In the genomic region with DNA sequence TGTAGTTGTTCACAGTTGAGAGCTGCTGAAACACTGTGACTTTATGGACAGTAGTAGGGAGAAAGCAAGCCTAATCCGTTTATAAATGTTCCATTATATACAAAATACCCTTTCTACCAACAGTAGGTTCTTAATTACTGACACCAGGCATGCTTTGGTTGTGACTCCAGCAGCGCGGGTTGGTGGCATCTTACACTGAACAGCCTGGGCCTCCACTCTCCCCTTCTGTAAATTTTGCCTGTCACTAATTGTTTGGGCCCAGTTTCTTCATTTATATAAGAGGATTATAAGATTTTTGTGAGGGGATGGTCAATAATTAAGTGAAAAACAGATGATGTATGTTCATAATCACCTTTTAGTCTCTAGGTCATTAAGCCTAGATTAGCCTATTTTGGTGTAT, we compare ENCODE assay signal across 15 cellular contexts. TPM values are rescaled to one million over a fixed set of nuclear protein-coding genes. Genes with fewer than 3 reads are reported as not detected.
DNase-seq lines count a peak whose midpoint lies in the region; ATAC-seq and TF ChIP-seq lines count a peak whose summit lies in the region.
"Had no signal": no experiment of that assay in that cellular context is flagged by ENCODE, and none has a peak within 500 bp of the region (broad histone marks: within the 10 kb centered on the region; RNA-seq: fewer than 3 reads in every experiment).

No MANE protein-coding gene starts in this region.

- H3K9me3 Mint-ChIP-seq in MCF 10A (ENCODE audit: unreplicated experiment) = no peaks in the 10 kb centered on the region
- no peaks in the 10 kb centered on the region for H3K9me3 Mint-ChIP-seq in WTC11
- H3K9me3 Mint-ChIP-seq: CD4-positive, alpha-beta memory T cell had no signal

- H3K27me3 ChIP-seq in mammary epithelial cell (ENCODE audit: insufficient read depth, low read length) = no peaks in the 10 kb centered on the region
- H3K27me3 ChIP-seq in mesendoderm (ENCODE audit: insufficient read depth, low read length, poor library complexity) = no peaks in the 10 kb centered on the region
- H3K27me3 ChIP-seq in hepatocyte = no peaks in the 10 kb centered on the region
- H3K27me3 ChIP-seq: BLaER1 had no signal

- POLR2A ChIA-PET in MCF 10A (lab: Yijun Ruan, JAX) = interaction anchor here (1.8 kb wide), 1 partner anchor 16 kb away, joined by 7 read pairs; no protein-coding TSS in a partner anchor
- POLR2A ChIA-PET in WTC11 (lab: Charles Lee) = no interaction called here

- no peaks in the 10 kb centered on the region for H3K27me3 Mint-ChIP-seq in MCF 10A (ENCODE audit: insufficient read depth, unreplicated experiment)
- no peaks in the 10 kb centered on the region for H3K27me3 Mint-ChIP-seq in WTC11 (ENCODE audit: low read depth)

- no peak overlapping the region for H4K8ac ChIP-seq in mesendoderm (ENCODE audit: low read depth, low read length)

- no peak for ATAC-seq in WTC11

- no peak overlapping the region for H3K18ac ChIP-seq in mesendoderm (ENCODE audit: low read length)

- H3K9me3 ChIP-seq in mammary epithelial cell (replicated peaks; ENCODE audit: insufficient read depth, low read length) (no peaks in the 10 kb centered on the region), hepatocyte (ENCODE audit: low read depth) (no peaks in the 10 kb centered on the region)
- H3K9me3 ChIP-seq: BLaER1, HAP-1 had no signal

- H2AK5ac ChIP-seq in mesendoderm (ENCODE audit: low read length) = no peak overlapping the region

- H3K9ac ChIP-seq in mammary epithelial cell (ENCODE audit: insufficient read depth, low read length) (no peak overlapping the region), mesendoderm (ENCODE audit: low read length) (no peak overlapping the region)
- H3K9ac ChIP-seq: BLaER1 had no signal

- H2BK5ac ChIP-seq in mesendoderm (ENCODE audit: low read length) = no peak overlapping the region

- no peak overlapping the region for H3K56ac ChIP-seq in mesendoderm (ENCODE audit: low read length)

- H2AFZ ChIP-seq in mammary epithelial cell (ENCODE audit: low read depth, low read length) = no peak overlapping the region
- H2AFZ ChIP-seq in hepatocyte = no peak overlapping the region

- BruUV-seq in MCF 10A (replicated peaks; lab: Mats Ljungman, UMichigan) (no TSS peak), mammary epithelial cell (replicated peaks; lab: Mats Ljungman, UMichigan) (no TSS peak)

- H3K4me3 Mint-ChIP-seq in MCF 10A (ENCODE audit: unreplicated experiment) (no peak overlapping the region), WTC11 (no peak overlapping the region)
- H3K4me3 Mint-ChIP-seq: CD14-positive monocyte; CD4-positive, alpha-beta memory T cell had no signal

- intact Hi-C loops in MCF 10A (cut with micrococcal nuclease) = no loop called here
- intact Hi-C loops in mammary epithelial cell (cut with micrococcal nuclease) = no loop called here

- H3K4ac ChIP-seq in mesendoderm (ENCODE audit: low read depth, low read length) = no peak overlapping the region

- WGBS in mammary epithelial cell (ENCODE audit: low coverage, missing lambda C conversion rate) = 92% methylated on average over 3 of the region's 3 CpGs
- no CpG with 5 or more reads among the region's 3 CpGs for WGBS in mesendoderm (ENCODE audit: extremely low coverage, insufficient coverage, low lambda C conversion rate)
- WGBS in hepatocyte (ENCODE audit: low lambda C conversion rate, missing lambda C conversion rate) = 97% methylated on average over 3 of the region's 3 CpGs

- DNase-seq in MCF 10A (ENCODE audit: unreplicated experiment) = no peak
- no peak for DNase-seq in mammary epithelial cell
- peak; percentile 76 for DNase-seq in NCI-H524 treated with DMSO at 0.1 percent for 48 hours (lab: John Stamatoyannopoulos, UW)
- DNase-seq in WTC11 (ENCODE audit: low spot score) = no peak
- DNase-seq in mesendoderm = no peak
- no peak for DNase-seq in activated T-cell treated with anti-CD3 and anti-CD28 coated beads, Interleukin-2, amount 50 U/mL, for 48 hours
- no peak for DNase-seq in hepatocyte (ENCODE audit: low spot score)
- DNase-seq: CD4-positive, alpha-beta memory T cell; DMS 273 treated with DMSO at 0.1 percent for 48 hours; DMS53 had no signal

- no peaks in the 10 kb centered on the region for H3K36me3 Mint-ChIP-seq in MCF 10A (ENCODE audit: insufficient read depth, unreplicated experiment)
- no peaks in the 10 kb centered on the region for H3K36me3 Mint-ChIP-seq in WTC11
- H3K36me3 Mint-ChIP-seq: CD14-positive monocyte; CD4-positive, alpha-beta memory T cell had no signal

- no peak overlapping the region for H3K23ac ChIP-seq in mesendoderm (ENCODE audit: low read length)

- no peak overlapping the region for H2BK120ac ChIP-seq in mesendoderm (ENCODE audit: low read depth, low read length)

- H3K27ac Mint-ChIP-seq in MCF 10A (ENCODE audit: low read depth, unreplicated experiment) = peak overlapping the region; percentile 19
- H3K27ac Mint-ChIP-seq in WTC11 = peak overlapping the region; percentile 74; the same call in 1 of the 2 replicates
- H3K27ac Mint-ChIP-seq: CD14-positive monocyte; CD4-positive, alpha-beta memory T cell had no signal

- H3K4me1 Mint-ChIP-seq in MCF 10A (ENCODE audit: insufficient read depth, unreplicated experiment) (no peaks in the 10 kb centered on the region), WTC11 (peaks cover 41% of the 10 kb centered on the region)
- H3K4me1 Mint-ChIP-seq: CD14-positive monocyte had no signal

- CTCF ChIA-PET in MCF 10A (lab: Yijun Ruan, JAX) (no interaction called here), mammary epithelial cell (lab: Charles Lee; ENCODE audit: low non-redundant PET) (no interaction called here), WTC11 (lab: Charles Lee) (interaction anchor here (1.3 kb wide), 1 partner anchor 95 kb away, joined by 3 read pairs; no protein-coding TSS in a partner anchor)

- H3K79me2 ChIP-seq in mammary epithelial cell (ENCODE audit: insufficient read depth, low read length) (peaks cover 75% of the 10 kb centered on the region), mesendoderm (ENCODE audit: control insufficient read depth, insufficient read depth, low read length) (peaks cover 33% of the 10 kb centered on the region), hepatocyte (peaks cover 95% of the 10 kb centered on the region)

- H4K20me1 ChIP-seq in mammary epithelial cell (ENCODE audit: insufficient read depth, low read length) = no peaks in the 10 kb centered on the region
- H4K20me1 ChIP-seq in hepatocyte (ENCODE audit: insufficient read depth, poor library complexity, severe bottlenecking) = peaks cover 10% of the 10 kb centered on the region
- H4K20me1 ChIP-seq: BLaER1 had no signal

- TF ChIP-seq CTCF in MCF 10A (IDR thresholded peaks at IDR 0.05; ENCODE audit: unreplicated experiment) (no peak), mammary epithelial cell (conservative IDR thresholded peaks at IDR 0.05 in 1 of 2, IDR thresholded peaks at IDR 0.05 in 1 of 2; ENCODE audit: extremely low read depth in 1 of 2, insufficient read depth in 1 of 2, low read depth in 1 of 2, low read length in 2 of 2) (no peak), WTC11 (IDR thresholded peaks at IDR 0.05) (no peak), hepatocyte (IDR thresholded peaks at IDR 0.05; ENCODE audit: poor library complexity) (no peak)

- H3K4me3 ChIP-seq in mammary epithelial cell (replicated peaks in 1 of 3; ENCODE audit: insufficient read depth in 1 of 3, low read depth in 2 of 3, low read length in 3 of 3) (no peak overlapping the region), mesendoderm (ENCODE audit: low read length) (no peak overlapping the region), hepatocyte (no peak overlapping the region)
- H3K4me3 ChIP-seq: BLaER1, HAP-1 had no signal

- H3K9me2 ChIP-seq in hepatocyte (replicated peaks; ENCODE audit: insufficient read depth) = no peaks in the 10 kb centered on the region

- H3K4me2 ChIP-seq in mammary epithelial cell (ENCODE audit: insufficient read depth, low read depth, low read length) (no peak overlapping the region), mesendoderm (ENCODE audit: low read length) (no peak overlapping the region), hepatocyte (no peak overlapping the region)
- H3K4me2 ChIP-seq: BLaER1 had no signal

- peaks cover 5% of the 10 kb centered on the region for H3K79me1 ChIP-seq in mesendoderm (ENCODE audit: low read length)

- H3K36me3 ChIP-seq in mammary epithelial cell (ENCODE audit: insufficient read depth, low read length) (no peaks in the 10 kb centered on the region), mesendoderm (ENCODE audit: control insufficient read depth, insufficient read depth, low read length) (no peaks in the 10 kb centered on the region), hepatocyte (replicated peaks; ENCODE audit: insufficient read depth, low read depth) (no peaks in the 10 kb centered on the region)
- H3K36me3 ChIP-seq: BLaER1, HAP-1 had no signal

- in situ Hi-C loops in mammary epithelial cell (cut with MboI; ENCODE audit: low sequenced_read_pairs in 2 of 2) = no loop called here

- H4K5ac ChIP-seq in mesendoderm (ENCODE audit: low read length) = no peak overlapping the region

- H3K27ac ChIP-seq in mammary epithelial cell (ENCODE audit: insufficient read depth, low read depth, low read length) (no peak overlapping the region), mesendoderm (ENCODE audit: low read depth, low read length) (no peak overlapping the region), hepatocyte (no peak overlapping the region)
- H3K27ac ChIP-seq: 22Rv1, BLaER1, HL-60 had no signal

- dilution Hi-C loops in mammary epithelial cell (cut with HindIII; ENCODE audit: low sequenced_read_pairs) = no loop called here

- H3K4me1 ChIP-seq in mammary epithelial cell (ENCODE audit: insufficient read depth, low read length) (no peaks in the 10 kb centered on the region), mesendoderm (ENCODE audit: control insufficient read depth, low read depth, low read length) (peaks cover 9% of the 10 kb centered on the region), hepatocyte (ENCODE audit: insufficient read depth) (peaks cover 25% of the 10 kb centered on the region)
- H3K4me1 ChIP-seq: BLaER1 had no signal

- H2BK15ac ChIP-seq in mesendoderm (replicated peaks; ENCODE audit: low read depth) = no peak overlapping the region

TF ChIP-seq in WTC11, 78 proteins besides CTCF, POLR2A, EP300 and RAD21 (continues in another document):
- no peak for TF ChIP-seq ETV6 (CRISPR knock-in tag; IDR thresholded peaks at IDR 0.05)
- TF ChIP-seq MYBL2 (CRISPR knock-in tag; IDR thresholded peaks at IDR 0.05) = no peak
- no peak for TF ChIP-seq ZNF219 (CRISPR knock-in tag; IDR thresholded peaks at IDR 0.05; ENCODE audit: borderline replicate concordance)

RNA-seq across cellular contexts. Expression of a gene that starts 58.2 kb away (rescaled TPM):
- total RNA-seq in MCF 10A (2022) = 41.1 and 42.6 TPM in 2 replicates
- total RNA-seq in mammary epithelial cell = 10 to 100 TPM; 18.7 to 34.0 TPM
- polyA plus RNA-seq in mammary epithelial cell = 37.3 TPM
- polyA minus RNA-seq in mammary epithelial cell = 32.1 TPM
- total RNA-seq in WTC11 (2021) = 66.0 to 79.4 TPM (median 69.6 TPM) in 3 replicates
- polyA plus RNA-seq in mesendoderm (2013, experiment 1 of 2) = 44.4 TPM
- 47.3 TPM for polyA plus RNA-seq in mesendoderm (2013, experiment 2 of 2)
- 46.0 and 46.1 TPM in 2 replicates for total RNA-seq in hepatocyte
- polyA plus RNA-seq in hepatocyte = 43.6 and 44.9 TPM in 2 replicates

RNA-seq across cellular contexts. Expression of a gene that starts 59.0 kb away (rescaled TPM):
- total RNA-seq in MCF 10A (2022) = 35.2 and 40.0 TPM in 2 replicates
- total RNA-seq in mammary epithelial cell = 10 to 100 TPM; 21.0 to 21.4 TPM
- polyA plus RNA-seq in mammary epithelial cell = 21.5 TPM
- 8.9 TPM for polyA minus RNA-seq in mammary epithelial cell
- 21.9 to 31.8 TPM (median 24.7 TPM) in 3 replicates for total RNA-seq in WTC11 (2021)
- 10.0 TPM for polyA plus RNA-seq in mesendoderm (2013, experiment 1 of 2)
- 9.7 TPM for polyA plus RNA-seq in mesendoderm (2013, experiment 2 of 2)
- total RNA-seq in hepatocyte = 14.6 and 29.7 TPM in 2 replicates
- 41.5 and 49.8 TPM in 2 replicates for polyA plus RNA-seq in hepatocyte
